Comparison of ENCODE assay signal across 21 cellular contexts in genomic region chr17:17434477-17434876, GRCh38. TPM values are rescaled to one million over a fixed set of nuclear protein-coding genes. Genes with fewer than 3 reads are reported as not detected.
DNase-seq lines count a peak whose midpoint lies in the region; ATAC-seq, FAIRE-seq and TF ChIP-seq lines count a peak whose summit lies in the region.
"Had no signal": no experiment of that assay in that cellular context is flagged by ENCODE, and none has a peak within 500 bp of the region (broad histone marks: within the 10 kb centered on the region; RNA-seq: fewer than 3 reads in every experiment).

No MANE protein-coding gene starts in this region.

- no peaks in the 10 kb centered on the region; the same call in 1 of the 2 replicates for H3K9me3 Mint-ChIP-seq in HFFc6
- H3K9me3 Mint-ChIP-seq: CD4-positive, alpha-beta T cell had no signal

- H3K4me2 ChIP-seq in K562 (ENCODE audit: insufficient read depth, low read length) = no peak overlapping the region
- H3K4me2 ChIP-seq: BLaER1 had no signal

- H3K4me1 ChIP-seq in ACC112 (ENCODE audit: control insufficient read depth, insufficient read depth, low read length, unreplicated experiment) (peaks cover 14% of the 10 kb centered on the region), K562 (replicated peaks in 1 of 2; ENCODE audit: control insufficient read depth in 2 of 2, insufficient read depth in 2 of 2, low read length in 2 of 2) (peaks cover 0 to 2% of the 10 kb centered on the region in 2 experiments; a peak in 1 of 5 replicates), mesodermal cell (ENCODE audit: control insufficient read depth, insufficient read depth, low read length, poor library complexity, severe bottlenecking) (peaks cover 21% of the 10 kb centered on the region)

- H3K9me3 ChIP-seq in K562 (replicated peaks; ENCODE audit: control insufficient read depth, insufficient read depth, low read depth, low read length) (no peaks in the 10 kb centered on the region), mesodermal cell (ENCODE audit: control insufficient read depth, low read length) (peaks cover 9% of the 10 kb centered on the region)
- H3K9me3 ChIP-seq: MG63 had no signal

- no peak for TF ChIP-seq CTCF in HFFc6 (IDR thresholded peaks at IDR 0.05)
- no peak for TF ChIP-seq CTCF in K562 (IDR thresholded peaks at IDR 0.05 in 2 of 3, conservative IDR thresholded peaks at IDR 0.05 in 1 of 3; ENCODE audit: insufficient read depth in 2 of 3, low read depth in 1 of 3, low read length in 3 of 3)
- TF ChIP-seq CTCF in omental fat pad (IDR thresholded peaks at IDR 0.05) = no peak

- H3K27ac Mint-ChIP-seq in HFFc6 = peak overlapping the region; percentile 90; the same call in 1 of the 2 replicates
- H3K27ac Mint-ChIP-seq: CD4-positive, alpha-beta T cell had no signal

- no peak overlapping the region for H2AFZ ChIP-seq in ACC112 (ENCODE audit: low read length, unreplicated experiment)
- no peak overlapping the region for H2AFZ ChIP-seq in K562 (ENCODE audit: low read depth, low read length)

- H3K4me3 ChIP-seq in ACC112 (ENCODE audit: low read depth, low read length) (no peak overlapping the region), K562 (no peak overlapping the region), mesodermal cell (ENCODE audit: extremely low read depth, insufficient read depth, low read length, poor library complexity, severe bottlenecking) (no peak overlapping the region)
- H3K4me3 ChIP-seq: BLaER1, MG63, SJCRH30 had no signal

- TF ChIP-seq POLR2A in K562 (conservative IDR thresholded peaks at IDR 0.05) = no peak

- no peaks in the 10 kb centered on the region for H3K9me1 ChIP-seq in K562 (ENCODE audit: control insufficient read depth, insufficient read depth, low read length)

- H3K27me3 ChIP-seq in ACC112 (ENCODE audit: insufficient read depth, low read length) (no peaks in the 10 kb centered on the region), K562 (ENCODE audit: control insufficient read depth in 2 of 2, insufficient read depth in 2 of 2, low read length in 2 of 2) (peaks cover 0 to 19% of the 10 kb centered on the region in 2 experiments; a peak in 2 of 5 replicates)
- H3K27me3 ChIP-seq: BLaER1, MG63, SJCRH30 had no signal

- POLR2A ChIA-PET in K562 (lab: Yijun Ruan, JAX) = no interaction called here

- H3K9ac ChIP-seq in K562 (ENCODE audit: insufficient read depth in 1 of 2, low read depth in 2 of 2, low read length in 2 of 2) = no peak overlapping the region
- H3K9ac ChIP-seq: BLaER1 had no signal

- no peaks in the 10 kb centered on the region for H3K36me3 ChIP-seq in ACC112 (ENCODE audit: insufficient read depth, low read length)
- no peaks in the 10 kb centered on the region for H3K36me3 ChIP-seq in K562 (ENCODE audit: control insufficient read depth, insufficient read depth, low read length)
- H3K36me3 ChIP-seq in mesodermal cell (ENCODE audit: control insufficient read depth, insufficient read depth, low read length) = no peaks in the 10 kb centered on the region
- H3K36me3 ChIP-seq: BLaER1, MG63, SJCRH30 had no signal

- H3K4me1 Mint-ChIP-seq in HFFc6 (ENCODE audit: low read depth) = peaks cover 21% of the 10 kb centered on the region

- CTCF ChIA-PET in K562 (lab: Yijun Ruan, JAX; ENCODE audit: low intra/inter-chr PET ratio) = no interaction called here

- no peak overlapping the region for H3K4me3 Mint-ChIP-seq in HFFc6
- H3K4me3 Mint-ChIP-seq: CD4-positive, alpha-beta T cell had no signal

- no TSS peak for BruUV-seq in K562 (replicated peaks; lab: Mats Ljungman, UMichigan)

- ATAC-seq in K562 = no peak
- no peak for ATAC-seq in GM21723 (IDR thresholded peaks at IDR 0.05; ENCODE audit: unreplicated experiment)
- no peak for ATAC-seq in omental fat pad (ENCODE audit: low FRiP score)
- ATAC-seq: HCT116 had no signal

- no peak for FAIRE-seq in K562 (lab: Jason Lieb, UNC)
- FAIRE-seq: A204.1, GM12891, RCC 7860 had no signal

- H3K36me3 Mint-ChIP-seq in HFFc6 (ENCODE audit: low read depth) = peaks cover 7% of the 10 kb centered on the region

- H3K79me2 ChIP-seq in ACC112 (ENCODE audit: control insufficient read depth, insufficient read depth, low read length, unreplicated experiment) = no peaks in the 10 kb centered on the region
- no peaks in the 10 kb centered on the region for H3K79me2 ChIP-seq in K562 (ENCODE audit: control insufficient read depth, insufficient read depth, low read length)

- DNase-seq in HFFc6 (no peak), K562 (ENCODE audit: extremely low read depth in 1 of 4, low spot score in 3 of 4) (no peak), NCI-H1694 (lab: John Stamatoyannopoulos, UW) (no peak), omental fat pad (ENCODE audit: low spot score) (no peak)
- DNase-seq: CD4-positive, alpha-beta T cell; DND-41; GOT3; MG63; NCI-H1417; NCI-H187; NCI-H446; NCI-H526; SJCRH30 had no signal

- no peak for TF ChIP-seq RAD21 in K562 (CRISPR knock-in tag; conservative IDR thresholded peaks at IDR 0.05 in 1 of 2, IDR thresholded peaks at IDR 0.05 in 1 of 2)

- H3K27me3 Mint-ChIP-seq in HFFc6 (ENCODE audit: insufficient read depth) = peaks cover 10% of the 10 kb centered on the region
- H3K27me3 Mint-ChIP-seq: CD4-positive, alpha-beta T cell had no signal

- peak overlapping the region; percentile 77 for H3K27ac ChIP-seq in ACC112 (ENCODE audit: low read depth, low read length)
- H3K27ac ChIP-seq in K562 (ENCODE audit: extremely low read depth, low read depth, low read length) = no peak overlapping the region
- H3K27ac ChIP-seq in mesodermal cell (ENCODE audit: low read depth, low read length, severe bottlenecking) = peak overlapping the region; percentile 47
- H3K27ac ChIP-seq: BLaER1, SJCRH30 had no signal

- TF ChIP-seq EP300 in K562 (IDR thresholded peaks at IDR 0.05; ENCODE audit: low read length) = no peak

- no peaks in the 10 kb centered on the region for H4K20me1 ChIP-seq in K562 (replicated peaks; ENCODE audit: control insufficient read depth, insufficient read depth, low read length)
- H4K20me1 ChIP-seq: BLaER1 had no signal

- in situ Hi-C loops in K562 (cut with MboI) = no loop called here

- WGBS in K562 (ENCODE audit: insufficient coverage, low coverage, missing lambda C conversion rate) = 0% methylated on average over 2 of the region's 2 CpGs
- WGBS in mesodermal cell (ENCODE audit: insufficient coverage in 2 of 2), 2 experiments = 80 to 100% methylated on average over 1 of the region's 2 CpGs

- intact Hi-C loops in K562 (cut with micrococcal nuclease) = no loop called here

TF ChIP-seq in K562, 482 proteins besides CTCF, POLR2A, EP300 and RAD21:
- no peak for TF ChIP-seq ZNF140 (CRISPR knock-in tag; IDR thresholded peaks at IDR 0.05)
- TF ChIP-seq ARHGAP35 (IDR thresholded peaks at IDR 0.05; ENCODE audit: partially characterized antibody) = no peak
- TF ChIP-seq NR1H2 (CRISPR knock-in tag; IDR thresholded peaks at IDR 0.05) = no peak
- no peak for TF ChIP-seq RBFOX2 (IDR thresholded peaks at IDR 0.05; ENCODE audit: low read depth, low read length)
- no peak for TF ChIP-seq TCF7L2 (IDR thresholded peaks at IDR 0.05; ENCODE audit: low read depth, low read length)
- no peak for TF ChIP-seq DNMT1 (IDR thresholded peaks at IDR 0.05)
- TF ChIP-seq ZBTB33 (CRISPR knock-in tag; IDR thresholded peaks at IDR 0.05) = no peak
- TF ChIP-seq CEBPB (tag; IDR thresholded peaks at IDR 0.05) = peak; percentile 48
- TF ChIP-seq CEBPG (CRISPR knock-in tag; IDR thresholded peaks at IDR 0.05) = no peak
- peak; percentile 36 to 59; a peak in 2 of 4 replicates for TF ChIP-seq CEBPG (tag; conservative IDR thresholded peaks at IDR 0.05 in 1 of 2, IDR thresholded peaks at IDR 0.05 in 1 of 2)
- TF ChIP-seq ZNF212 (CRISPR knock-in tag; IDR thresholded peaks at IDR 0.05) = no peak

RNA-seq across cellular contexts. Expression of gene MED9, which starts 42.3 kb away (rescaled TPM):
- 1 to 10 TPM; 7.0 to 9.0 (median 7.9) TPM for total RNA-seq in HFFc6 (2021; fragmentation: NEBNext Ultra II Directional; extraction: Animal tissue kit (Norgen Biotek cat#: 25700))
- total RNA-seq in K562 (2011; cell fraction: chromatin; rRNA removed; ENCODE audit: low replicate concordance) = 33.8 and 39.7 TPM in 2 replicates
- total RNA-seq in K562 (2011; cell fraction: nucleolus; rRNA removed) = 29.3 and 37.5 TPM in 2 replicates
- total RNA-seq in K562 (2011; cell fraction: nucleoplasm; rRNA removed) = 33.7 and 41.4 TPM in 2 replicates
- total RNA-seq in K562 (2014; rRNA removed) (13.4 and 19.0 TPM in 2 replicates), K562 (2014; rRNA removed; fragmentation: Illumina TruSeq; extraction: Trizol) (11.8 and 12.3 TPM in 2 replicates), K562 (2015; rRNA removed; fragmentation: Illumina TruSeq; extraction: Trizol) (11.7 and 12.7 TPM in 2 replicates), K562 (2021) (15.3 and 15.5 TPM in 2 replicates), omental fat pad (10 to 100 TPM; 11.5 to 26.2 (median 16.2) TPM)
- polyA plus RNA-seq in K562 (2011; rRNA removed) (12.7 and 13.3 TPM in 2 replicates), K562 (2014; fragmentation: Illumina TruSeq; extraction: Trizol) (11.9 and 14.2 TPM in 2 replicates), K562 (2014; fragmentation: Nextera tagmentation; extraction: Ambion mirVana) (1 to 10 TPM; 2.2 to 2.4 TPM), K562 (2014; rRNA removed) (15.8 and 16.1 TPM in 2 replicates)
- 15.8 and 18.2 TPM in 2 replicates for polyA plus RNA-seq in K562 (2011; cell fraction: cytosol; rRNA removed)
- 15.7 and 16.3 TPM in 2 replicates for polyA plus RNA-seq in K562 (2011; cell fraction: nucleus; rRNA removed)
- polyA plus RNA-seq in K562 (2012) = 9.7 and 10.4 TPM in 2 replicates
- polyA minus RNA-seq in K562 (2011; rRNA and poly(A)+ RNA removed) = 12.5 and 13.2 TPM in 2 replicates
- polyA minus RNA-seq in K562 (2011; cell fraction: cytosol; rRNA and poly(A)+ RNA removed) = 8.5 and 9.4 TPM in 2 replicates
- 18.0 and 18.4 TPM in 2 replicates for polyA minus RNA-seq in K562 (2011; cell fraction: nucleus; rRNA and poly(A)+ RNA removed)
- polyA plus RNA-seq in mesodermal cell (2013, experiment 1 of 2) = 13.9 TPM
- 12.1 TPM for polyA plus RNA-seq in mesodermal cell (2013, experiment 2 of 2)
